Comparison of ENCODE assay signal across 1 cellular context in the genomic region with DNA sequence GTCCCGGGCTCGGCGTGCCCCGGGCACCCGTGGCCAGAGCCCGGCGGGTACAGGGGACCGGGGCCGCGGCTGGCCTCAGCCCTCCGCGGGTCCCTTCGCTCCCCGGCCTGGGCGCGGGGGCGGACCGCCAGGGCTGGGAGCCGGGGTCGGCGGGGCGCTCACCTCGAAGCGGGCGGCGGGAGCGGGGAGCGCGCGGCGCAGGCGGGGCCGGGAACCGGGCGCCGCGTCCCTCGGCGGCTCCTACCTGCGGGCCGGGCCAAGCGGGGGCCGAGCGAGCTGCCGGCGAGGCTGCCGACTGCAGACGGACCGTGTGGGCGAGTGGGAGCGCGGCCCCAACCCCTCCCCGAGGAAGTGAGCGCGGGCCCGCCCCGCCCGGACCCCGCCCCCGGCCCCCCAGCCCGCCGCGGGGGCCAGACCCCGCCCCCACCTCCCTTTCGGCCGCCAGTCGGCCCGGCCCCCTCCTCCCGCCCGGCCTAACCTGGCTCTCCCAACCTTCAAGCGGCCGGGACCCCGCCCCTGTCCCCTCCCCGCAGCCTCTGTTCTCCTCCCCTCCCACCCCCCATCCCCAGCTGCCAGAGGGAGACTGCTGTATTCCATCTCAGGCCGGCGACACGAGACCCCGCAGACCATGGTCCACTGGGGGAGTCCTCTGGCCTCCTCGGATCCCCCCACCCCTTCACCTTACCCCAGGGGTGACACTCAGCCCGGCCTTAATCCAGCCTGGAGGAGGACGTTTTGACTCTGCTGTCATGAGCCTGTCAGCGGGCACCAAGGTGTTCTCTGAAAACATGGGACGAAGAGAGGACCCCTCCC.
TF ChIP-seq lines count a peak whose summit lies in the region.

TSS of gene FHL3 (minus strand) at position 320 of the 813 bp plus-strand sequence. CDS start 6,102 bp downstream, outside the sequence.

TF ChIP-seq in K562, 482 proteins besides CTCF, POLR2A, EP300 and RAD21 (continued from another document):
- TF ChIP-seq DNMT1 (IDR thresholded peaks at IDR 0.05): no peak
- TF ChIP-seq MYC (IDR thresholded peaks at IDR 0.05; ENCODE audit: low read depth, low read length): peak; percentile 40; the same call in 1 of the 2 replicates
- TF ChIP-seq MYC (CRISPR knock-in tag; IDR thresholded peaks at IDR 0.05; ENCODE audit: borderline replicate concordance, low read depth): no peak
- peak; percentile 32; the same call in 1 of the 2 replicates for TF ChIP-seq ZBTB9 (CRISPR knock-in tag; IDR thresholded peaks at IDR 0.05)
- TF ChIP-seq YY1 (IDR thresholded peaks at IDR 0.05; ENCODE audit: borderline replicate concordance in 1 of 3, control insufficient read depth in 1 of 3, extremely low read depth in 1 of 3, insufficient read depth in 3 of 3, insufficient read length in 1 of 3, insufficient replicate concordance in 2 of 3, low read depth in 1 of 3, low read length in 2 of 3): peak in 1 of 3 experiments; percentile 47
- peak in 1 of 2 experiments; percentile 44 for TF ChIP-seq E2F6 (IDR thresholded peaks at IDR 0.05; ENCODE audit: borderline replicate concordance in 1 of 2, extremely low read depth in 1 of 2, insufficient read depth in 1 of 2, insufficient read length in 1 of 2, low read depth in 1 of 2, low read length in 1 of 2, poor library complexity in 1 of 2, severe bottlenecking in 1 of 2)
- TF ChIP-seq XRCC3 (IDR thresholded peaks at IDR 0.05): no peak
- TF ChIP-seq POLR2AphosphoS2 (IDR thresholded peaks at IDR 0.05; ENCODE audit: low read length): no peak
- peak; percentile 41 to 76 for TF ChIP-seq MAZ (CRISPR knock-in tag; conservative IDR thresholded peaks at IDR 0.05 in 1 of 2, IDR thresholded peaks at IDR 0.05 in 1 of 2)
- TF ChIP-seq ERF (CRISPR knock-in tag; IDR thresholded peaks at IDR 0.05): peak; percentile 92; the same call in 1 of the 2 replicates
- no peak for TF ChIP-seq CHD2 (IDR thresholded peaks at IDR 0.05; ENCODE audit: low read depth, low read length)
